Comparison of ENCODE assay signal across 14 cellular contexts in genomic region chr15:96351801-96352593, GRCh38. TPM values are rescaled to one million over a fixed set of nuclear protein-coding genes. Genes with fewer than 3 reads are reported as not detected.
A peak's percentile ranks its signal among the peaks of the same experiment; 100 is the strongest.
DNase-seq lines count a peak whose midpoint lies in the region; ATAC-seq, FAIRE-seq and TF ChIP-seq lines count a peak whose summit lies in the region.
"Had no signal": no experiment of that assay in that cellular context is flagged by ENCODE, and none has a peak within 500 bp of the region (broad histone marks: within the 10 kb centered on the region; RNA-seq: fewer than 3 reads in every experiment).

No MANE protein-coding gene starts in this region.

- peaks cover 4% of the 10 kb centered on the region for H3K36me3 ChIP-seq in ectodermal cell (ENCODE audit: control insufficient read depth, insufficient read depth, low read length)
- H3K36me3 ChIP-seq in HepG2 (replicated peaks in 1 of 2; ENCODE audit: control insufficient read depth in 1 of 2, insufficient read depth in 2 of 2, low read length in 2 of 2): no peaks in the 10 kb centered on the region
- H3K36me3 ChIP-seq in suprapubic skin: no peaks in the 10 kb centered on the region

- TF ChIP-seq POLR2A in HepG2 (IDR thresholded peaks at IDR 0.05; ENCODE audit: insufficient read depth in 1 of 2, low read depth in 2 of 2, low read length in 2 of 2): no peak
- no peak for TF ChIP-seq POLR2A in suprapubic skin (IDR thresholded peaks at IDR 0.05)

- no TSS peak for BruUV-seq in HepG2 (replicated peaks; lab: Mats Ljungman, UMichigan)

- DNase-seq in HFFc6 (no peak), HepG2 (ENCODE audit: low spot score) (no peak), suprapubic skin (ENCODE audit: low spot score in 2 of 2) (no peak), A172 (ENCODE audit: low spot score) (no peak), NCI-H2196 (lab: John Stamatoyannopoulos, UW; ENCODE audit: unreplicated experiment) (no peak)
- DNase-seq: anterior cingulate cortex, NCI-H82 had no signal

- H3K4me3 Mint-ChIP-seq in HFFc6: no peak overlapping the region
- H3K4me3 Mint-ChIP-seq: T-helper 1 cell treated with Interleukin-12 subunit alpha and Interleukin-12 subunit beta and Interleukin-4 antibody, amounts not matched to agents 30 μg/mL and 1 μg/mL, for 36 hours had no signal

- H2AFZ ChIP-seq in HepG2 (ENCODE audit: low read length): no peak overlapping the region

- FAIRE-seq in HepG2 (lab: Jason Lieb, UNC): no peak
- FAIRE-seq: D721Med, frontal cortex had no signal

- peaks cover 71% of the 10 kb centered on the region for H3K4me1 ChIP-seq in ectodermal cell (ENCODE audit: control insufficient read depth, insufficient read depth, low read length)
- H3K4me1 ChIP-seq in HepG2 (ENCODE audit: insufficient read depth, low read length): peaks cover 20% of the 10 kb centered on the region
- peaks cover 19% of the 10 kb centered on the region for H3K4me1 ChIP-seq in suprapubic skin

- no peaks in the 10 kb centered on the region for H3K9me3 Mint-ChIP-seq in HFFc6
- H3K9me3 Mint-ChIP-seq: T-helper 1 cell treated with Interleukin-12 subunit alpha and Interleukin-12 subunit beta and Interleukin-4 antibody, amounts not matched to agents 30 μg/mL and 1 μg/mL, for 36 hours had no signal

- TF ChIP-seq EP300 in HepG2 (IDR thresholded peaks at IDR 0.05; ENCODE audit: low read depth in 2 of 2, low read length in 2 of 2) (no peak), HepG2 (CRISPR knock-in tag; IDR thresholded peaks at IDR 0.05; ENCODE audit: borderline replicate concordance) (no peak), suprapubic skin (IDR thresholded peaks at IDR 0.05) (no peak)

- in situ Hi-C loops in HepG2 (cut with HindIII; ENCODE audit: extremely low pct_ligation_motif_present, low pct_unique_long_range_greater_than_20kb): loop anchor here (25.0 kb wide), 1 partner anchor 1410 kb away; no protein-coding TSS in a partner anchor

- no peaks in the 10 kb centered on the region for H4K20me1 ChIP-seq in HepG2 (ENCODE audit: insufficient read depth, low read length)

- H3K27me3 ChIP-seq in ectodermal cell (ENCODE audit: control insufficient read depth, insufficient read depth, low read length, poor library complexity, severe bottlenecking): peaks cover 96% of the 10 kb centered on the region
- no peaks in the 10 kb centered on the region; a peak in 1 of 5 replicates for H3K27me3 ChIP-seq in HepG2 (ENCODE audit: control insufficient read depth in 1 of 2, insufficient read depth in 2 of 2, low read length in 2 of 2)
- H3K27me3 ChIP-seq in suprapubic skin: peaks cover 51% of the 10 kb centered on the region

- peak overlapping the region; percentile 77 for H3K27ac Mint-ChIP-seq in HFFc6

- H3K9me3 ChIP-seq in ectodermal cell (ENCODE audit: control insufficient read depth, low read length): no peaks in the 10 kb centered on the region
- H3K9me3 ChIP-seq in HepG2 (ENCODE audit: low read length): no peaks in the 10 kb centered on the region
- H3K9me3 ChIP-seq in suprapubic skin: no peaks in the 10 kb centered on the region

- POLR2A ChIA-PET in HepG2 (lab: Yijun Ruan, JAX): no interaction called here

- CTCF ChIA-PET in HepG2 (lab: Yijun Ruan, JAX; ENCODE audit: low intra/inter-chr PET ratio, low total read pairs): interaction anchor here (0.5 kb wide), 1 partner anchor 25 kb away, joined by 3 read pairs; no protein-coding TSS in a partner anchor

- H3K27me3 Mint-ChIP-seq in HFFc6 (ENCODE audit: insufficient read depth): peaks cover 14% of the 10 kb centered on the region

- intact Hi-C loops in HepG2 (cut with micrococcal nuclease; ENCODE audit: unreplicated experiment): loop anchor here (10.0 kb wide), 1 partner anchor 437 kb away; no protein-coding TSS in a partner anchor

- no peaks in the 10 kb centered on the region for H3K79me2 ChIP-seq in HepG2 (ENCODE audit: insufficient read depth, low read length)

- H3K27ac ChIP-seq in ectodermal cell (ENCODE audit: insufficient read depth, low read depth, low read length, poor library complexity, severe bottlenecking): no peak overlapping the region
- no peak overlapping the region for H3K27ac ChIP-seq in HepG2 (ENCODE audit: extremely low read length, insufficient read depth, low read length)
- H3K27ac ChIP-seq in suprapubic skin: peak overlapping the region; percentile 52

- peaks cover 32% of the 10 kb centered on the region for H3K36me3 Mint-ChIP-seq in HFFc6 (ENCODE audit: low read depth)

- WGBS in ectodermal cell, 2 experiments: 4 to 5% methylated on average over 55 of the region's 55 CpGs
- WGBS in HepG2 (ENCODE audit: low lambda C conversion rate): 88% methylated on average over 32 of the region's 55 CpGs
- 73% methylated on average over 31 of the region's 55 CpGs for WGBS in suprapubic skin

- no peak overlapping the region for H3K9ac ChIP-seq in HepG2 (ENCODE audit: insufficient read depth, low read depth, low read length)

- TF ChIP-seq RAD21 in HepG2 (CRISPR knock-in tag; IDR thresholded peaks at IDR 0.05): no peak

- TF ChIP-seq CTCF in HFFc6 (IDR thresholded peaks at IDR 0.05) (no peak), HepG2 (CRISPR knock-in tag; IDR thresholded peaks at IDR 0.05) (no peak), suprapubic skin (IDR thresholded peaks at IDR 0.05) (no peak)

- no peak for ATAC-seq in HepG2
- no peak for ATAC-seq in HG02610 (IDR thresholded peaks at IDR 0.05; ENCODE audit: unreplicated experiment)
- no peak for ATAC-seq in HG03097 (IDR thresholded peaks at IDR 0.05; ENCODE audit: low FRiP score, unreplicated experiment)

- no peak overlapping the region for H3K4me2 ChIP-seq in HepG2 (ENCODE audit: low read depth, low read length)

- H3K4me3 ChIP-seq in ectodermal cell (ENCODE audit: insufficient read depth, low read depth, low read length): peak overlapping the region; percentile 11
- H3K4me3 ChIP-seq in HepG2 (replicated peaks in 1 of 3; ENCODE audit: insufficient read depth in 1 of 3, low read depth in 2 of 3, low read length in 3 of 3): no peak overlapping the region
- H3K4me3 ChIP-seq in suprapubic skin: no peak overlapping the region

- peaks cover 54% of the 10 kb centered on the region for H3K4me1 Mint-ChIP-seq in HFFc6 (ENCODE audit: low read depth)

TF ChIP-seq in HepG2, 621 proteins besides CTCF, POLR2A, EP300 and RAD21 (continues in another document):
- TF ChIP-seq ZNF263 (CRISPR knock-in tag; IDR thresholded peaks at IDR 0.05): no peak
- TF ChIP-seq PCBP2 (optimal IDR thresholded peaks at IDR 0.05; ENCODE audit: low read depth, low read length, poor library complexity, severe bottlenecking): no peak
- TF ChIP-seq FOXP1 (IDR thresholded peaks at IDR 0.05): no peak
- TF ChIP-seq FOXP1 (CRISPR knock-in tag; IDR thresholded peaks at IDR 0.05): no peak
- TF ChIP-seq ZNF816 (CRISPR knock-in tag; IDR thresholded peaks at IDR 0.05; ENCODE audit: borderline replicate concordance): no peak
- peak; percentile 16 for TF ChIP-seq AGO2 (optimal IDR thresholded peaks at IDR 0.05; ENCODE audit: low read depth, low read length)
- TF ChIP-seq SKI (IDR thresholded peaks at IDR 0.05; ENCODE audit: partially characterized antibody): peak; percentile 21
- no peak for TF ChIP-seq ZSCAN12 (CRISPR knock-in tag; IDR thresholded peaks at IDR 0.05)

RNA-seq across cellular contexts. Expression of gene NR2F2, which starts 21.5 kb away (rescaled TPM):
- 100 to 1,000 TPM; 120 to 168 (median 142) TPM for total RNA-seq in HFFc6 (2021; fragmentation: NEBNext Ultra II Directional; extraction: Animal tissue kit (Norgen Biotek cat#: 25700))
- polyA plus RNA-seq in ectodermal cell (2013, experiment 1 of 4): 101 TPM
- polyA plus RNA-seq in ectodermal cell (2013, experiment 2 of 4): 117 TPM
- 80.0 TPM for polyA plus RNA-seq in ectodermal cell (2013, experiment 3 of 4)
- polyA plus RNA-seq in ectodermal cell (2013, experiment 4 of 4): 97.4 TPM
- total RNA-seq in HepG2 (2016; rRNA removed; fragmentation: Illumina TruSeq; extraction: Trizol) (3.5 and 5.0 TPM in 2 replicates), suprapubic skin (10 to 100 TPM in 2 of 4 donors, 1 to 10 TPM in 2; 4.0 to 12.7 (median 7.1) TPM)
- total RNA-seq in HepG2 (2016; cell fraction: cytosol; rRNA removed; fragmentation: Illumina TruSeq; extraction: Trizol; ENCODE audit: low read depth): 0.61 and 0.79 TPM in 2 replicates
- 3.8 and 4.3 TPM in 2 replicates for total RNA-seq in HepG2 (2016; cell fraction: insoluble cytoplasmic fraction; rRNA removed; fragmentation: Illumina TruSeq; extraction: Trizol)
- total RNA-seq in HepG2 (2016; cell fraction: membrane; rRNA removed; fragmentation: Illumina TruSeq; extraction: Trizol): 2.4 and 2.8 TPM in 2 replicates
- total RNA-seq in HepG2 (2016; cell fraction: nucleus; rRNA removed; fragmentation: Illumina TruSeq; extraction: Trizol): 8.2 and 8.4 TPM in 2 replicates
- polyA plus RNA-seq in HepG2 (2011; rRNA removed): 4.0 and 4.7 TPM in 2 replicates
- polyA plus RNA-seq in HepG2 (2011; cell fraction: cytosol; rRNA removed): 3.5 and 3.6 TPM in 2 replicates
- polyA plus RNA-seq in HepG2 (2011; cell fraction: nucleus; rRNA removed): 13.5 and 15.0 TPM in 2 replicates
- 20.1 and 28.6 TPM in 2 replicates for polyA plus RNA-seq in HepG2 (2012)
- polyA plus RNA-seq in HepG2 (2016; cell fraction: cytosol; fragmentation: Illumina TruSeq; extraction: Trizol; ENCODE audit: low read depth): 0.70 TPM in 2 replicates
- 14.4 and 16.5 TPM in 2 replicates for polyA plus RNA-seq in HepG2 (2016; cell fraction: insoluble cytoplasmic fraction; fragmentation: Illumina TruSeq; extraction: Trizol; ENCODE audit: low read depth)
- polyA plus RNA-seq in HepG2 (2016; cell fraction: membrane; fragmentation: Illumina TruSeq; extraction: Trizol; ENCODE audit: low read depth): 3.3 and 3.6 TPM in 2 replicates
- polyA plus RNA-seq in HepG2 (2016; cell fraction: nucleus; fragmentation: Illumina TruSeq; extraction: Trizol; ENCODE audit: insufficient read depth, low read depth): 27.1 and 27.3 TPM in 2 replicates
- polyA minus RNA-seq in HepG2 (2011; rRNA and poly(A)+ RNA removed; ENCODE audit: low replicate concordance): 15.2 and 51.3 TPM in 2 replicates
- polyA minus RNA-seq in HepG2 (2011; cell fraction: cytosol; rRNA and poly(A)+ RNA removed): 6.7 and 11.9 TPM in 2 replicates
- 11.7 and 14.2 TPM in 2 replicates for polyA minus RNA-seq in HepG2 (2011; cell fraction: nucleus; rRNA and poly(A)+ RNA removed)
- total RNA-seq in A172 (2014; rRNA removed; shearing (Covaris generic)): 9.2 and 16.2 TPM in 2 replicates
- total RNA-seq: activated CD8-positive, alpha-beta memory T cell treated with anti-CD3 and anti-CD28 coated beads for 36 hours had no signal
